ENCODE assay signal across 1 cellular context in the genomic region with DNA sequence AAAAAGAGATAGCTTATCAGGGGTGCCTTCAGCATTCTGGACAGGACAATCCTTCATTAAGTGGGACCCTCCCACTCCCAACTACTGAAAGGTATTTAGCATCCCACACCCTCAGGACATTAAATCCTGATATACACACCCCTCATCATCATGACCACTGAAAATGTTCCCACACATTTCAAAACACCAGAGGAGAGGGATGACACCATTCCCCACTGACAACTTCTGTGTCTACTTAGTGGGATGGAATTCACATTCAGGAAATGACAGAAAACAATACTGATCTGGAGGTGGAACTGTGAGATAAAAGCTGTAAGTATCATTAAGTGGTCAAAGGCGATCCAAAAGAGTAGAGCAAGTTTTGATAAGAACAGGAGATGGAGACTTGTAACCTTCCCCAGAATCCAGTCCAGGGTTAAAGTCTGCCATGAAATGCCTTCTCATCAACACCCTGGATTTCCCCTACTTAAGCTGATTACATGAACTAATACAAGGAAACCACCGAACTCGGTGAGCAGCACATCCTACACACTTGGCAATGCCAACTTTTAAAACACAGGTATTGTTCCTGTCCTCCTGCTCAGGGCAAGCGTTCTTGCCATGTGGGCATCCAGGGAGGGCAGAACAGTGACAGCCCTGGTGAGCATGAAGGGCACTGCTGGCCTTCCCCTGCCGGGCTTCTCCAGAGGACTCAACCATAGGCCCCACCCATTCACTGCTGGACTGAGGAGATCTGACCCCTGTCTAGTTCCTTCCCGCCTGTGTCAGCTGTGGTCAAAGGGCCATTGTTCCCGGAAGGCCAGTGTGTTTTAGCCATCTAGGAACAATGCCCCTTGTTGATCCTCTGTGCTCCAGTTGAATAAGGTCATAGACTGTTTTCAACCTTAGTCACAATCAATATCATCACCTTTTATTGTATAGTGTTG.
TF ChIP-seq lines count a peak whose summit lies in the region.

No MANE protein-coding gene starts in this region.

TF ChIP-seq in GM12878, 131 proteins besides CTCF, POLR2A, EP300 and RAD21 (continued from another document and continues in another):
- no peak for TF ChIP-seq ZBTB33 (IDR thresholded peaks at IDR 0.05)
- no peak for TF ChIP-seq REST (IDR thresholded peaks at IDR 0.05; ENCODE audit: low read depth, low read length)
- TF ChIP-seq, protein P1, sequence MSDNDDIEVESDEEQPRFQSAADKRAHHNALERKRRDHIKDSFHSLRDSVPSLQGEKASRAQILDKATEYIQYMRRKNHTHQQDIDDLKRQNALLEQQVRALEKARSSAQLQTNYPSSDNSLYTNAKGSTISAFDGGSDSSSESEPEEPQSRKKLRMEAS (IDR thresholded peaks at IDR 0.05; ENCODE audit: low read depth, low read length) = no peak
- peak; percentile 82 for TF ChIP-seq IKZF1 (conservative IDR thresholded peaks at IDR 0.05)
- TF ChIP-seq ZZZ3 (IDR thresholded peaks at IDR 0.05; ENCODE audit: control insufficient read depth, insufficient read length, low read depth) = no peak
- no peak for TF ChIP-seq SUZ12 (IDR thresholded peaks at IDR 0.05; ENCODE audit: unreplicated experiment)
- no peak for TF ChIP-seq SUPT20H (IDR thresholded peaks at IDR 0.05; ENCODE audit: borderline replicate concordance, control insufficient read depth, low read depth, low read length)
- TF ChIP-seq CBFB (IDR thresholded peaks at IDR 0.05; ENCODE audit: low read depth) = no peak
- no peak for TF ChIP-seq NRF1 (conservative IDR thresholded peaks at IDR 0.05; ENCODE audit: low read depth, low read length)
- TF ChIP-seq ZNF274 (IDR thresholded peaks at IDR 0.05; ENCODE audit: insufficient read depth, insufficient read length) = no peak
- TF ChIP-seq, protein P2, sequence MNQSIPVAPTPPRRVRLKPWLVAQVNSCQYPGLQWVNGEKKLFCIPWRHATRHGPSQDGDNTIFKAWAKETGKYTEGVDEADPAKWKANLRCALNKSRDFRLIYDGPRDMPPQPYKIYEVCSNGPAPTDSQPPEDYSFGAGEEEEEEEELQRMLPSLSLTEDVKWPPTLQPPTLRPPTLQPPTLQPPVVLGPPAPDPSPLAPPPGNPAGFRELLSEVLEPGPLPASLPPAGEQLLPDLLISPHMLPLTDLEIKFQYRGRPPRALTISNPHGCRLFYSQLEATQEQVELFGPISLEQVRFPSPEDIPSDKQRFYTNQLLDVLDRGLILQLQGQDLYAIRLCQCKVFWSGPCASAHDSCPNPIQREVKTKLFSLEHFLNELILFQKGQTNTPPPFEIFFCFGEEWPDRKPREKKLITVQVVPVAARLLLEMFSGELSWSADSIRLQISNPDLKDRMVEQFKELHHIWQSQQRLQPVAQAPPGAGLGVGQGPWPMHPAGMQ (IDR thresholded peaks at IDR 0.05; ENCODE audit: borderline replicate concordance) = no peak
- TF ChIP-seq RELA (IDR thresholded peaks at IDR 0.05; ENCODE audit: borderline replicate concordance, partially characterized antibody) = peak; percentile 94
- no peak for TF ChIP-seq KLF5 (IDR thresholded peaks at IDR 0.05; ENCODE audit: partially characterized antibody)
- TF ChIP-seq ZNF384 (IDR thresholded peaks at IDR 0.05; ENCODE audit: borderline replicate concordance, low read depth, low read length) = no peak
- no peak for TF ChIP-seq HDAC2 (IDR thresholded peaks at IDR 0.05)
- TF ChIP-seq EED (IDR thresholded peaks at IDR 0.05; ENCODE audit: low read depth) = no peak
- TF ChIP-seq SKIL (IDR thresholded peaks at IDR 0.05; ENCODE audit: low read depth, poor library complexity, severe bottlenecking) = no peak
- peak; percentile 67 to 68 for TF ChIP-seq IKZF2 (IDR thresholded peaks at IDR 0.05)
- TF ChIP-seq ESRRA (IDR thresholded peaks at IDR 0.05; ENCODE audit: low read length) = no peak
- TF ChIP-seq POU2F2 (IDR thresholded peaks at IDR 0.05; ENCODE audit: borderline replicate concordance, low read depth, low read length) = peak; percentile 46; the same call in 1 of the 3 replicates
- TF ChIP-seq, protein P3, sequence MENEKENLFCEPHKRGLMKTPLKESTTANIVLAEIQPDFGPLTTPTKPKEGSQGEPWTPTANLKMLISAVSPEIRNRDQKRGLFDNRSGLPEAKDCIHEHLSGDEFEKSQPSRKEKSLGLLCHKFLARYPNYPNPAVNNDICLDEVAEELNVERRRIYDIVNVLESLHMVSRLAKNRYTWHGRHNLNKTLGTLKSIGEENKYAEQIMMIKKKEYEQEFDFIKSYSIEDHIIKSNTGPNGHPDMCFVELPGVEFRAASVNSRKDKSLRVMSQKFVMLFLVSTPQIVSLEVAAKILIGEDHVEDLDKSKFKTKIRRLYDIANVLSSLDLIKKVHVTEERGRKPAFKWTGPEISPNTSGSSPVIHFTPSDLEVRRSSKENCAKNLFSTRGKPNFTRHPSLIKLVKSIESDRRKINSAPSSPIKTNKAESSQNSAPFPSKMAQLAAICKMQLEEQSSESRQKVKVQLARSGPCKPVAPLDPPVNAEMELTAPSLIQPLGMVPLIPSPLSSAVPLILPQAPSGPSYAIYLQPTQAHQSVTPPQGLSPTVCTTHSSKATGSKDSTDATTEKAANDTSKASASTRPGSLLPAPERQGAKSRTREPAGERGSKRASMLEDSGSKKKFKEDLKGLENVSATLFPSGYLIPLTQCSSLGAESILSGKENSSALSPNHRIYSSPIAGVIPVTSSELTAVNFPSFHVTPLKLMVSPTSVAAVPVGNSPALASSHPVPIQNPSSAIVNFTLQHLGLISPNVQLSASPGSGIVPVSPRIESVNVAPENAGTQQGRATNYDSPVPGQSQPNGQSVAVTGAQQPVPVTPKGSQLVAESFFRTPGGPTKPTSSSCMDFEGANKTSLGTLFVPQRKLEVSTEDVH (IDR thresholded peaks at IDR 0.05; ENCODE audit: low read depth, partially characterized antibody) = no peak
- TF ChIP-seq NFXL1 (IDR thresholded peaks at IDR 0.05; ENCODE audit: borderline replicate concordance) = no peak
- no peak for TF ChIP-seq CREB1 (IDR thresholded peaks at IDR 0.05; ENCODE audit: low read depth)
- no peak for TF ChIP-seq EZH2 (IDR thresholded peaks at IDR 0.05; ENCODE audit: borderline replicate concordance, control insufficient read depth, low read depth, low read length)
- TF ChIP-seq PAX8 (IDR thresholded peaks at IDR 0.05) = no peak
- TF ChIP-seq ZNF207 (IDR thresholded peaks at IDR 0.05; ENCODE audit: borderline replicate concordance) = no peak
- TF ChIP-seq CHD4 (IDR thresholded peaks at IDR 0.05) = no peak
- no peak for TF ChIP-seq YBX1 (IDR thresholded peaks at IDR 0.05)
- no peak for TF ChIP-seq STAT3 (IDR thresholded peaks at IDR 0.05; ENCODE audit: low read depth, low read length)
- TF ChIP-seq, protein P4, sequence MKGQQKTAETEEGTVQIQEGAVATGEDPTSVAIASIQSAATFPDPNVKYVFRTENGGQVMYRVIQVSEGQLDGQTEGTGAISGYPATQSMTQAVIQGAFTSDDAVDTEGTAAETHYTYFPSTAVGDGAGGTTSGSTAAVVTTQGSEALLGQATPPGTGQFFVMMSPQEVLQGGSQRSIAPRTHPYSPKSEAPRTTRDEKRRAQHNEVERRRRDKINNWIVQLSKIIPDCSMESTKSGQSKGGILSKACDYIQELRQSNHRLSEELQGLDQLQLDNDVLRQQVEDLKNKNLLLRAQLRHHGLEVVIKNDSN (IDR thresholded peaks at IDR 0.05; ENCODE audit: borderline replicate concordance, extremely low read length, insufficient read depth, low read depth, low read length) = no peak
- TF ChIP-seq, protein P5, sequence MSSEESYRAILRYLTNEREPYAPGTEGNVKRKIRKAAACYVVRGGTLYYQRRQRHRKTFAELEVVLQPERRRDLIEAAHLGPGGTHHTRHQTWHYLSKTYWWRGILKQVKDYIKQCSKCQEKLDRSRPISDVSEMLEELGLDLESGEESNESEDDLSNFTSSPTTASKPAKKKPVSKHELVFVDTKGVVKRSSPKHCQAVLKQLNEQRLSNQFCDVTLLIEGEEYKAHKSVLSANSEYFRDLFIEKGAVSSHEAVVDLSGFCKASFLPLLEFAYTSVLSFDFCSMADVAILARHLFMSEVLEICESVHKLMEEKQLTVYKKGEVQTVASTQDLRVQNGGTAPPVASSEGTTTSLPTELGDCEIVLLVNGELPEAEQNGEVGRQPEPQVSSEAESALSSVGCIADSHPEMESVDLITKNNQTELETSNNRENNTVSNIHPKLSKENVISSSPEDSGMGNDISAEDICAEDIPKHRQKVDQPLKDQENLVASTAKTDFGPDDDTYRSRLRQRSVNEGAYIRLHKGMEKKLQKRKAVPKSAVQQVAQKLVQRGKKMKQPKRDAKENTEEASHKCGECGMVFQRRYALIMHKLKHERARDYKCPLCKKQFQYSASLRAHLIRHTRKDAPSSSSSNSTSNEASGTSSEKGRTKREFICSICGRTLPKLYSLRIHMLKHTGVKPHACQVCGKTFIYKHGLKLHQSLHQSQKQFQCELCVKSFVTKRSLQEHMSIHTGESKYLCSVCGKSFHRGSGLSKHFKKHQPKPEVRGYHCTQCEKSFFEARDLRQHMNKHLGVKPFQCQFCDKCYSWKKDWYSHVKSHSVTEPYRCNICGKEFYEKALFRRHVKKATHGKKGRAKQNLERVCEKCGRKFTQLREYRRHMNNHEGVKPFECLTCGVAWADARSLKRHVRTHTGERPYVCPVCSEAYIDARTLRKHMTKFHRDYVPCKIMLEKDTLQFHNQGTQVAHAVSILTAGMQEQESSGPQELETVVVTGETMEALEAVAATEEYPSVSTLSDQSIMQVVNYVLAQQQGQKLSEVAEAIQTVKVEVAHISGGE (CRISPR knock-in tag; IDR thresholded peaks at IDR 0.05) = no peak
- peak; percentile 72 for TF ChIP-seq YY1 (IDR thresholded peaks at IDR 0.05; ENCODE audit: low read depth, low read length)
- 0 out of 2 replicates have a peak, but pooled peaks have one; percentile 47 for TF ChIP-seq LARP7 (IDR thresholded peaks at IDR 0.05)
- TF ChIP-seq SMC3 (IDR thresholded peaks at IDR 0.05; ENCODE audit: borderline replicate concordance, low read length) = no peak
- no peak for TF ChIP-seq SREBF2 (IDR thresholded peaks at IDR 0.05; ENCODE audit: low read length)
- no peak for TF ChIP-seq NR2C1 (IDR thresholded peaks at IDR 0.05)
- TF ChIP-seq HDGF (IDR thresholded peaks at IDR 0.05) = peak; percentile 24; the same call in 1 of the 2 replicates
- peak; percentile 53; the same call in 1 of the 2 replicates for TF ChIP-seq RUNX3 (IDR thresholded peaks at IDR 0.05; ENCODE audit: low read length)
- no peak for TF ChIP-seq NFYA (IDR thresholded peaks at IDR 0.05; ENCODE audit: borderline replicate concordance, low read depth, low read length)
- peak; percentile 68 for TF ChIP-seq MTA2 (IDR thresholded peaks at IDR 0.05; ENCODE audit: low read depth)
- TF ChIP-seq SMAD1 (IDR thresholded peaks at IDR 0.05; ENCODE audit: low read depth, partially characterized antibody) = no peak
- TF ChIP-seq E2F4 (IDR thresholded peaks at IDR 0.05; ENCODE audit: low read depth, low read length) = no peak
- TF ChIP-seq ZSCAN29 (IDR thresholded peaks at IDR 0.05) = no peak
